ENCODE assay signal across 2 cellular contexts in the genomic region with DNA sequence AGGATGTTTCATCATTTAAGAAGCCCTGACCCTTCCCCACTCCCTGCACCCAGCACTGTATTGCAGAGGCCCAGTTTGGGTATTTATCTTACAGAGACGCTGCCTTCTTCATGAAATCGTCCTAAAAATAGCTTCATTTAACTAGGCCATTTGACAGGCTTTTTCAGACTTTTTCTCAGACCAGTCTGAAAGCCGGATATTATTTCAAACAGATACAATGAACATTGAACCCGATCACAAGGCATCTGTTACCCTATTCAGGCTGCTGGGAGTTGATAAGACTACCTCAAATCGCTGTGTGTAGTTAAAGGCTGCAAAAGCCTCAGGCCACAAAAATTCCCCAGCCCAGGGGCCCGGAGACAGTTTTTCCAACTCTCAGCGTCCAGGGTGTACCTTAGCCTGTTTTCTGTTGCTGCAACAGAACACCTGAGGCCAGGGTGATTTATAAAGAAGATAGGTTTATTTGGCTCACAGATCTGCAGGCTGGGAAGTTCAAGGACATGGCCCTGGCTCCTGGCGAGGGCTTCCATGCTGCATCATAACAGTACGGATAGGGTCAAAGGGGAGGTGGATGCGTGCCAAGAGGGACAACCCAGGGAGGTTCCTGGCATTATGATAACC.
A peak's percentile ranks its signal among the peaks of the same experiment; 100 is the strongest.
TF ChIP-seq lines count a peak whose summit lies in the region.

No MANE protein-coding gene starts in this region.

TF ChIP-seq in K562, 482 proteins besides CTCF, POLR2A, EP300 and RAD21 (continued from another document):
- TF ChIP-seq, protein P1, sequence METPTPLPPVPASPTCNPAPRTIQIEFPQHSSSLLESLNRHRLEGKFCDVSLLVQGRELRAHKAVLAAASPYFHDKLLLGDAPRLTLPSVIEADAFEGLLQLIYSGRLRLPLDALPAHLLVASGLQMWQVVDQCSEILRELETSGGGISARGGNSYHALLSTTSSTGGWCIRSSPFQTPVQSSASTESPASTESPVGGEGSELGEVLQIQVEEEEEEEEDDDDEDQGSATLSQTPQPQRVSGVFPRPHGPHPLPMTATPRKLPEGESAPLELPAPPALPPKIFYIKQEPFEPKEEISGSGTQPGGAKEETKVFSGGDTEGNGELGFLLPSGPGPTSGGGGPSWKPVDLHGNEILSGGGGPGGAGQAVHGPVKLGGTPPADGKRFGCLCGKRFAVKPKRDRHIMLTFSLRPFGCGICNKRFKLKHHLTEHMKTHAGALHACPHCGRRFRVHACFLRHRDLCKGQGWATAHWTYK (CRISPR knock-in tag; IDR thresholded peaks at IDR 0.05) = no peak
- TF ChIP-seq GATA2 (CRISPR knock-in tag; IDR thresholded peaks at IDR 0.05) = 0 out of 2 replicates have a peak, but pooled peaks have one; percentile 39
- 0 out of 2 replicates have a peak, but pooled peaks have one; percentile 56 for TF ChIP-seq MEF2D (tag; conservative IDR thresholded peaks at IDR 0.05; ENCODE audit: low read depth)
- TF ChIP-seq NCOR1 (IDR thresholded peaks at IDR 0.05) = peak; percentile 89
- peak; percentile 65 for TF ChIP-seq NFIC (IDR thresholded peaks at IDR 0.05)
- TF ChIP-seq ZKSCAN8 (CRISPR knock-in tag; IDR thresholded peaks at IDR 0.05) = no peak
- no peak for TF ChIP-seq HSF4 (CRISPR knock-in tag; IDR thresholded peaks at IDR 0.05; ENCODE audit: borderline replicate concordance)
- TF ChIP-seq FOXM1 (IDR thresholded peaks at IDR 0.05; ENCODE audit: low read depth) = peak; percentile 66
- no peak for TF ChIP-seq FOXM1 (CRISPR knock-in tag; IDR thresholded peaks at IDR 0.05; ENCODE audit: low read depth)
- TF ChIP-seq SMARCA4 (IDR thresholded peaks at IDR 0.05) = peak; percentile 36; the same call in 1 of the 2 replicates
- TF ChIP-seq POLR2AphosphoS5 (IDR thresholded peaks at IDR 0.05; ENCODE audit: control insufficient read depth, insufficient read depth, low read depth, low read length) = peak; percentile 76; the same call in 1 of the 2 replicates
- TF ChIP-seq CBFA2T2 (conservative IDR thresholded peaks at IDR 0.05) = peak; percentile 86
- TF ChIP-seq, protein P2, sequence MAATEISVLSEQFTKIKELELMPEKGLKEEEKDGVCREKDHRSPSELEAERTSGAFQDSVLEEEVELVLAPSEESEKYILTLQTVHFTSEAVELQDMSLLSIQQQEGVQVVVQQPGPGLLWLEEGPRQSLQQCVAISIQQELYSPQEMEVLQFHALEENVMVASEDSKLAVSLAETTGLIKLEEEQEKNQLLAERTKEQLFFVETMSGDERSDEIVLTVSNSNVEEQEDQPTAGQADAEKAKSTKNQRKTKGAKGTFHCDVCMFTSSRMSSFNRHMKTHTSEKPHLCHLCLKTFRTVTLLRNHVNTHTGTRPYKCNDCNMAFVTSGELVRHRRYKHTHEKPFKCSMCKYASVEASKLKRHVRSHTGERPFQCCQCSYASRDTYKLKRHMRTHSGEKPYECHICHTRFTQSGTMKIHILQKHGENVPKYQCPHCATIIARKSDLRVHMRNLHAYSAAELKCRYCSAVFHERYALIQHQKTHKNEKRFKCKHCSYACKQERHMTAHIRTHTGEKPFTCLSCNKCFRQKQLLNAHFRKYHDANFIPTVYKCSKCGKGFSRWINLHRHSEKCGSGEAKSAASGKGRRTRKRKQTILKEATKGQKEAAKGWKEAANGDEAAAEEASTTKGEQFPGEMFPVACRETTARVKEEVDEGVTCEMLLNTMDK (IDR thresholded peaks at IDR 0.05; ENCODE audit: borderline replicate concordance, insufficient read depth, low read depth, low read length, poor library complexity, severe bottlenecking) = no peak

TF ChIP-seq in HepG2, 621 proteins besides CTCF, POLR2A, EP300 and RAD21 (continued from another document and continues in another):
- TF ChIP-seq, protein P3, sequence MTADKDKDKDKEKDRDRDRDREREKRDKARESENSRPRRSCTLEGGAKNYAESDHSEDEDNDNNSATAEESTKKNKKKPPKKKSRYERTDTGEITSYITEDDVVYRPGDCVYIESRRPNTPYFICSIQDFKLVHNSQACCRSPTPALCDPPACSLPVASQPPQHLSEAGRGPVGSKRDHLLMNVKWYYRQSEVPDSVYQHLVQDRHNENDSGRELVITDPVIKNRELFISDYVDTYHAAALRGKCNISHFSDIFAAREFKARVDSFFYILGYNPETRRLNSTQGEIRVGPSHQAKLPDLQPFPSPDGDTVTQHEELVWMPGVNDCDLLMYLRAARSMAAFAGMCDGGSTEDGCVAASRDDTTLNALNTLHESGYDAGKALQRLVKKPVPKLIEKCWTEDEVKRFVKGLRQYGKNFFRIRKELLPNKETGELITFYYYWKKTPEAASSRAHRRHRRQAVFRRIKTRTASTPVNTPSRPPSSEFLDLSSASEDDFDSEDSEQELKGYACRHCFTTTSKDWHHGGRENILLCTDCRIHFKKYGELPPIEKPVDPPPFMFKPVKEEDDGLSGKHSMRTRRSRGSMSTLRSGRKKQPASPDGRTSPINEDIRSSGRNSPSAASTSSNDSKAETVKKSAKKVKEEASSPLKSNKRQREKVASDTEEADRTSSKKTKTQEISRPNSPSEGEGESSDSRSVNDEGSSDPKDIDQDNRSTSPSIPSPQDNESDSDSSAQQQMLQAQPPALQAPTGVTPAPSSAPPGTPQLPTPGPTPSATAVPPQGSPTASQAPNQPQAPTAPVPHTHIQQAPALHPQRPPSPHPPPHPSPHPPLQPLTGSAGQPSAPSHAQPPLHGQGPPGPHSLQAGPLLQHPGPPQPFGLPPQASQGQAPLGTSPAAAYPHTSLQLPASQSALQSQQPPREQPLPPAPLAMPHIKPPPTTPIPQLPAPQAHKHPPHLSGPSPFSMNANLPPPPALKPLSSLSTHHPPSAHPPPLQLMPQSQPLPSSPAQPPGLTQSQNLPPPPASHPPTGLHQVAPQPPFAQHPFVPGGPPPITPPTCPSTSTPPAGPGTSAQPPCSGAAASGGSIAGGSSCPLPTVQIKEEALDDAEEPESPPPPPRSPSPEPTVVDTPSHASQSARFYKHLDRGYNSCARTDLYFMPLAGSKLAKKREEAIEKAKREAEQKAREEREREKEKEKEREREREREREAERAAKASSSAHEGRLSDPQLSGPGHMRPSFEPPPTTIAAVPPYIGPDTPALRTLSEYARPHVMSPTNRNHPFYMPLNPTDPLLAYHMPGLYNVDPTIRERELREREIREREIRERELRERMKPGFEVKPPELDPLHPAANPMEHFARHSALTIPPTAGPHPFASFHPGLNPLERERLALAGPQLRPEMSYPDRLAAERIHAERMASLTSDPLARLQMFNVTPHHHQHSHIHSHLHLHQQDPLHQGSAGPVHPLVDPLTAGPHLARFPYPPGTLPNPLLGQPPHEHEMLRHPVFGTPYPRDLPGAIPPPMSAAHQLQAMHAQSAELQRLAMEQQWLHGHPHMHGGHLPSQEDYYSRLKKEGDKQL (CRISPR knock-in tag; IDR thresholded peaks at IDR 0.05; ENCODE audit: low read depth) = 0 out of 2 replicates have a peak, but pooled peaks have one; percentile 17
- TF ChIP-seq, protein P4, sequence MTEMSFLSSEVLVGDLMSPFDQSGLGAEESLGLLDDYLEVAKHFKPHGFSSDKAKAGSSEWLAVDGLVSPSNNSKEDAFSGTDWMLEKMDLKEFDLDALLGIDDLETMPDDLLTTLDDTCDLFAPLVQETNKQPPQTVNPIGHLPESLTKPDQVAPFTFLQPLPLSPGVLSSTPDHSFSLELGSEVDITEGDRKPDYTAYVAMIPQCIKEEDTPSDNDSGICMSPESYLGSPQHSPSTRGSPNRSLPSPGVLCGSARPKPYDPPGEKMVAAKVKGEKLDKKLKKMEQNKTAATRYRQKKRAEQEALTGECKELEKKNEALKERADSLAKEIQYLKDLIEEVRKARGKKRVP (CRISPR knock-in tag; IDR thresholded peaks at IDR 0.05) = no peak
- TF ChIP-seq ZBTB7B (CRISPR knock-in tag; IDR thresholded peaks at IDR 0.05) (peak; percentile 71; the same call in 1 of the 2 replicates), ARID2 (CRISPR knock-in tag; IDR thresholded peaks at IDR 0.05; ENCODE audit: borderline replicate concordance) (no peak), ZNF777 (CRISPR knock-in tag; IDR thresholded peaks at IDR 0.05) (no peak), GFI1 (CRISPR knock-in tag; IDR thresholded peaks at IDR 0.05; ENCODE audit: borderline replicate concordance) (peak; percentile 74), RARA (CRISPR knock-in tag; IDR thresholded peaks at IDR 0.05) (peak; percentile 89), FIP1L1 (IDR thresholded peaks at IDR 0.05; ENCODE audit: borderline replicate concordance, insufficient read depth, low read depth, low read length) (no peak), TAF15 (IDR thresholded peaks at IDR 0.05; ENCODE audit: low read depth, low read length, poor library complexity, severe bottlenecking) (no peak), ZEB1 (IDR thresholded peaks at IDR 0.05; ENCODE audit: insufficient replicate concordance, low read depth) (peak; percentile 49), SMARCC2 (IDR thresholded peaks at IDR 0.05) (no peak), HNF4G (IDR thresholded peaks at IDR 0.05; ENCODE audit: borderline replicate concordance, low read depth, low read length) (no peak), HNF4G (CRISPR knock-in tag; IDR thresholded peaks at IDR 0.05; ENCODE audit: borderline replicate concordance, low read depth) (peak; percentile 67; the same call in 1 of the 2 replicates), MTA1 (CRISPR knock-in tag; IDR thresholded peaks at IDR 0.05; ENCODE audit: borderline replicate concordance) (0 out of 2 replicates have a peak, but pooled peaks have one; percentile 20), ETV6 (CRISPR knock-in tag; conservative IDR thresholded peaks at IDR 0.05) (no peak), ZBTB8A (CRISPR knock-in tag; IDR thresholded peaks at IDR 0.05; ENCODE audit: borderline replicate concordance, low read depth) (no peak), ZBTB21 (CRISPR knock-in tag; IDR thresholded peaks at IDR 0.05) (0 out of 2 replicates have a peak, but pooled peaks have one; percentile 10), MEF2D (CRISPR knock-in tag; IDR thresholded peaks at IDR 0.05) (0 out of 2 replicates have a peak, but pooled peaks have one; percentile 76), PAF1 (CRISPR knock-in tag; IDR thresholded peaks at IDR 0.05) (no peak), ELF1 (CRISPR knock-in tag; IDR thresholded peaks at IDR 0.05) (no peak), HIVEP1 (CRISPR knock-in tag; IDR thresholded peaks at IDR 0.05) (peak; percentile 77; the same call in 1 of the 2 replicates), NR2C2 (CRISPR knock-in tag; IDR thresholded peaks at IDR 0.05; ENCODE audit: borderline replicate concordance) (peak; percentile 81), HDAC2 (CRISPR knock-in tag; IDR thresholded peaks at IDR 0.05) (peak; percentile 43; the same call in 1 of the 2 replicates)
- TF ChIP-seq, protein P5, sequence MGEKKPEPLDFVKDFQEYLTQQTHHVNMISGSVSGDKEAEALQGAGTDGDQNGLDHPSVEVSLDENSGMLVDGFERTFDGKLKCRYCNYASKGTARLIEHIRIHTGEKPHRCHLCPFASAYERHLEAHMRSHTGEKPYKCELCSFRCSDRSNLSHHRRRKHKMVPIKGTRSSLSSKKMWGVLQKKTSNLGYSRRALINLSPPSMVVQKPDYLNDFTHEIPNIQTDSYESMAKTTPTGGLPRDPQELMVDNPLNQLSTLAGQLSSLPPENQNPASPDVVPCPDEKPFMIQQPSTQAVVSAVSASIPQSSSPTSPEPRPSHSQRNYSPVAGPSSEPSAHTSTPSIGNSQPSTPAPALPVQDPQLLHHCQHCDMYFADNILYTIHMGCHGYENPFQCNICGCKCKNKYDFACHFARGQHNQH (CRISPR knock-in tag; IDR thresholded peaks at IDR 0.05) = 0 out of 2 replicates have a peak, but pooled peaks have one; percentile 37
- TF ChIP-seq, protein P6, sequence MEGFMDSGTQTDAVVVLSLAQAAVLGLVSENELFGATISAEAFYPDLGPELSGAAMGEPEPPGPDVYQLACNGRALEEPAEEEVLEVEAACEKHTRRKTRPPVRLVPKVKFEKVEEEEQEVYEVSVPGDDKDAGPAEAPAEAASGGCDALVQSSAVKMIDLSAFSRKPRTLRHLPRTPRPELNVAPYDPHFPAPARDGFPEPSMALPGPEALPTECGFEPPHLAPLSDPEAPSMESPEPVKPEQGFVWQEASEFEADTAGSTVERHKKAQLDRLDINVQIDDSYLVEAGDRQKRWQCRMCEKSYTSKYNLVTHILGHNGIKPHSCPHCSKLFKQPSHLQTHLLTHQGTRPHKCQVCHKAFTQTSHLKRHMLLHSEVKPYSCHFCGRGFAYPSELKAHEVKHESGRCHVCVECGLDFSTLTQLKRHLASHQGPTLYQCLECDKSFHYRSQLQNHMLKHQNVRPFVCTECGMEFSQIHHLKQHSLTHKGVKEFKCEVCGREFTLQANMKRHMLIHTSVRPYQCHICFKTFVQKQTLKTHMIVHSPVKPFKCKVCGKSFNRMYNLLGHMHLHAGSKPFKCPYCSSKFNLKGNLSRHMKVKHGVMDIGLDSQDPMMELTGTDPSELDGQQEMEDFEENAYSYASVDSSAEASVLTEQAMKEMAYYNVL (CRISPR knock-in tag; IDR thresholded peaks at IDR 0.05; ENCODE audit: borderline replicate concordance) = peak; percentile 63; the same call in 1 of the 2 replicates
- TF ChIP-seq, protein P7, sequence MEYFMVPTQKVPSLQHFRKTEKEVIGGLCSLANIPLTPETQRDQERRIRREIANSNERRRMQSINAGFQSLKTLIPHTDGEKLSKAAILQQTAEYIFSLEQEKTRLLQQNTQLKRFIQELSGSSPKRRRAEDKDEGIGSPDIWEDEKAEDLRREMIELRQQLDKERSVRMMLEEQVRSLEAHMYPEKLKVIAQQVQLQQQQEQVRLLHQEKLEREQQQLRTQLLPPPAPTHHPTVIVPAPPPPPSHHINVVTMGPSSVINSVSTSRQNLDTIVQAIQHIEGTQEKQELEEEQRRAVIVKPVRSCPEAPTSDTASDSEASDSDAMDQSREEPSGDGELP (IDR thresholded peaks at IDR 0.05; ENCODE audit: borderline replicate concordance, low read depth) = 0 out of 2 replicates have a peak, but pooled peaks have one; percentile 47
- TF ChIP-seq, protein P8, sequence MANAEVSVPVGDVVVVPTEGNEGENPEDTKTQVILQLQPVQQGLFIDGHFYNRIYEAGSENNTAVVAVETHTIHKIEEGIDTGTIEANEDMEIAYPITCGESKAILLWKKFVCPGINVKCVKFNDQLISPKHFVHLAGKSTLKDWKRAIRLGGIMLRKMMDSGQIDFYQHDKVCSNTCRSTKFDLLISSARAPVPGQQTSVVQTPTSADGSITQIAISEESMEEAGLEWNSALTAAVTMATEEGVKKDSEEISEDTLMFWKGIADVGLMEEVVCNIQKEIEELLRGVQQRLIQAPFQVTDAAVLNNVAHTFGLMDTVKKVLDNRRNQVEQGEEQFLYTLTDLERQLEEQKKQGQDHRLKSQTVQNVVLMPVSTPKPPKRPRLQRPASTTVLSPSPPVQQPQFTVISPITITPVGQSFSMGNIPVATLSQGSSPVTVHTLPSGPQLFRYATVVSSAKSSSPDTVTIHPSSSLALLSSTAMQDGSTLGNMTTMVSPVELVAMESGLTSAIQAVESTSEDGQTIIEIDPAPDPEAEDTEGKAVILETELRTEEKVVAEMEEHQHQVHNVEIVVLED (CRISPR knock-in tag; IDR thresholded peaks at IDR 0.05; ENCODE audit: borderline replicate concordance) = no peak
